In the genomic region with DNA sequence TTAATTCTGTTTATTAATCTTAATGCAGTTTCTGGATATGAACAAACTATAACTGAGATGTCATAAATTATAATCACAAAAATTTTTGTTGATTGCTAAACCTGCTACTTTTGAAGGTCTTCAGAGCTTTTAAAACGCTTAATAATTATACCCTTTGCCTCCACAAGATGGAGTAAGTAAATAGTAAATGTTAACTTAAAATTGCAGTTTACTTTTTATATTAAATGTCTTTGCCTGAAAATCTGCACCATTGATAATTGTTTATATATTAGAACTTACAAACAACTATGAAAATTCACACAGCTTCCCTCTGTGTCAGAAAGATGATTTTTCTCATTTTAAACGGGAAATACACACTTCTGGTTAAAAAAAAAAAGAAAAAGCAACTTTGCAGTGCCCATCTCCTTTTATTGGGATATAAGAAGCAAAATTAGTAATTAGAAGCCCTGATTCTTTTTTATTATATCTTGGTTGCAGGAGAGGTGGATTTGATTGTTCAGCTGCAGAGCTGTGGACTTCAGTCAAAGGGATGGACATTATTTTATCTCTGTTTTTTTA, we compare ENCODE assay signal across 13 cellular contexts. TPM values are rescaled to one million over a fixed set of nuclear protein-coding genes. Genes with fewer than 3 reads are reported as not detected.
DNase-seq lines count a peak whose midpoint lies in the region; TF ChIP-seq lines count a peak whose summit lies in the region.
"Had no signal": no experiment of that assay in that cellular context is flagged by ENCODE, and none has a peak within 500 bp of the region (broad histone marks: within the 10 kb centered on the region; RNA-seq: fewer than 3 reads in every experiment).

No MANE protein-coding gene starts in this region.

- H3K36me3 Mint-ChIP-seq in progenitor cell of endocrine pancreas (ENCODE audit: insufficient read depth), result peaks cover 22% of the 10 kb centered on the region

- no peaks in the 10 kb centered on the region for H3K27me3 Mint-ChIP-seq in progenitor cell of endocrine pancreas
- H3K27me3 Mint-ChIP-seq: activated T-cell treated with anti-CD3 and anti-CD28 coated beads, Interleukin-2, amount 50 U/mL, for 24 hours; CD8-positive, alpha-beta memory T cell; effector memory CD8-positive, alpha-beta T cell had no signal

- TF ChIP-seq CTCF in choroid plexus epithelial cell (conservative IDR thresholded peaks at IDR 0.05; ENCODE audit: low read depth, low read length), result peak; percentile 35
- peak; percentile 44 for TF ChIP-seq CTCF in progenitor cell of endocrine pancreas (IDR thresholded peaks at IDR 0.05; ENCODE audit: unreplicated experiment)

- H3K4me3 Mint-ChIP-seq in progenitor cell of endocrine pancreas (ENCODE audit: low read depth), result no peak overlapping the region
- H3K4me3 Mint-ChIP-seq: activated T-cell treated with anti-CD3 and anti-CD28 coated beads, Interleukin-2, amount 50 U/mL, for 24 hours; CD8-positive, alpha-beta memory T cell; effector memory CD8-positive, alpha-beta T cell had no signal

- H3K4me1 Mint-ChIP-seq in progenitor cell of endocrine pancreas (ENCODE audit: low read depth), result peaks cover 3% of the 10 kb centered on the region

- H3K27ac Mint-ChIP-seq in progenitor cell of endocrine pancreas, result no peak overlapping the region
- H3K27ac Mint-ChIP-seq: activated T-cell treated with anti-CD3 and anti-CD28 coated beads, Interleukin-2, amount 50 U/mL, for 24 hours; effector memory CD8-positive, alpha-beta T cell had no signal

- no peak overlapping the region for H3K4me3 ChIP-seq in choroid plexus epithelial cell (ENCODE audit: low read depth, low read length)

- no peaks in the 10 kb centered on the region for H3K9me3 Mint-ChIP-seq in progenitor cell of endocrine pancreas (ENCODE audit: low read depth)
- H3K9me3 Mint-ChIP-seq: activated T-cell treated with anti-CD3 and anti-CD28 coated beads, Interleukin-2, amount 50 U/mL, for 24 hours; CD8-positive, alpha-beta memory T cell; effector memory CD8-positive, alpha-beta T cell had no signal

- DNase-seq in NCI-H2196 (lab: John Stamatoyannopoulos, UW; ENCODE audit: unreplicated experiment) (peak; percentile 7), NCI-H2196 treated with DMSO at 0.1 percent for 48 hours (lab: John Stamatoyannopoulos, UW; ENCODE audit: unreplicated experiment) (no peak), M059J (ENCODE audit: low read depth) (peak; percentile 5), choroid plexus epithelial cell (ENCODE audit: low read depth) (peak; percentile 37), progenitor cell of endocrine pancreas (ENCODE audit: low spot score, unreplicated experiment) (no peak), NCI-H345 (lab: John Stamatoyannopoulos, UW) (no peak), NK-92 (lab: John Stamatoyannopoulos, UW; ENCODE audit: unreplicated experiment) (no peak), NCI-H510A (lab: John Stamatoyannopoulos, UW) (no peak)
- DNase-seq: activated T-cell treated with anti-CD3 and anti-CD28 coated beads, Interleukin-2, amount 50 U/mL, for 24 hours; effector memory CD8-positive, alpha-beta T cell; midbrain; NCI-H146 had no signal

RNA-seq across cellular contexts. Expression of a gene that starts 35.6 kb away (rescaled TPM):
- total RNA-seq in M059J (2014; rRNA removed; shearing (Covaris generic)), result 70.3 and 74.2 TPM in 2 replicates
- 90.9 and 97.6 TPM in 2 replicates for total RNA-seq in progenitor cell of endocrine pancreas

Comparison
In these comparisons a context has a peak if more than half of its experiments do, and no peak if none do; other contexts are left out.
1. DNase-seq: peak in NCI-H2196 (single experiment), M059J (single experiment) and choroid plexus epithelial cell (single experiment); none in NCI-H2196 treated with DMSO at 0.1 percent for 48 hours (single experiment), progenitor cell of endocrine pancreas (single experiment), NCI-H345 (single experiment), NK-92 (single experiment) and NCI-H510A (single experiment).